Comparison of ENCODE assay signal across 23 cellular contexts in the genomic region with DNA sequence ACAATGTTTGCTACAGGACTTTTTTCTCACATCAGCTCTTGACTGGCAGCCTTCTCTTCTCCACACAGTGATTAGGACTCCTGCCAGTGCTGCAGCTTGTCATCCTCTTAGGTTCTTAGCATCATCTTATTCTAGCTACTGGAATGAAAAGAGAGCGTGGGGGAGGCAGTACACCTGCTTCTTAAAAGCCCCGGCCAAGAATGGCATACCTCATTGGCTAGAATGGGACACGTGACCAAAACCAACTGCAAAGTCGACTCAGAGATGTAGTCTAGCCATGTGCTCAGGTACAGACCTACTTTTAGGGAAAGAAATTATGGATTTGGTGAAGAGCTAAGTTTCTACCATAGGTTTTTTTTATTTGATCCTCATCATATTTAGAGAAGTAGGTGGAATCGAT. TPM values are rescaled to one million over a fixed set of nuclear protein-coding genes. Genes with fewer than 3 reads are reported as not detected.
DNase-seq lines count a peak whose midpoint lies in the region; ATAC-seq, FAIRE-seq and TF ChIP-seq lines count a peak whose summit lies in the region.
"Had no signal": no experiment of that assay in that cellular context is flagged by ENCODE, and none has a peak within 500 bp of the region (broad histone marks: within the 10 kb centered on the region; RNA-seq: fewer than 3 reads in every experiment).

No MANE protein-coding gene starts in this region.

- no peaks in the 10 kb centered on the region for H3K36me3 ChIP-seq in heart right ventricle
- no peaks in the 10 kb centered on the region for H3K36me3 ChIP-seq in K562 (ENCODE audit: control insufficient read depth, insufficient read depth, low read length)
- no peaks in the 10 kb centered on the region for H3K36me3 ChIP-seq in upper lobe of left lung
- H3K36me3 ChIP-seq: breast epithelium, gastroesophageal sphincter, thoracic aorta had no signal

- peaks cover 19% of the 10 kb centered on the region for H3K36me3 Mint-ChIP-seq in mesothelial cell of epicardium
- H3K36me3 Mint-ChIP-seq: activated naive CD8-positive, alpha-beta T cell; CD4-positive, CD25-positive, alpha-beta regulatory T cell; naive thymus-derived CD4-positive, alpha-beta T cell had no signal

- in situ Hi-C loops in K562 (cut with MboI), result no loop called here

- H3K9me3 Mint-ChIP-seq in mesothelial cell of epicardium, result no peaks in the 10 kb centered on the region
- H3K9me3 Mint-ChIP-seq: activated B cell treated with CpG ODN at 0.5 μM for 24 hours; naive thymus-derived CD4-positive, alpha-beta T cell had no signal

- CTCF ChIA-PET in K562 (lab: Yijun Ruan, JAX; ENCODE audit: low intra/inter-chr PET ratio), result no interaction called here

- TF ChIP-seq EP300 in K562 (IDR thresholded peaks at IDR 0.05; ENCODE audit: low read length) (no peak), upper lobe of left lung (IDR thresholded peaks at IDR 0.05) (no peak)

- H3K79me2 ChIP-seq in K562 (ENCODE audit: control insufficient read depth, insufficient read depth, low read length), result no peaks in the 10 kb centered on the region

- no peak for ATAC-seq in heart right ventricle
- ATAC-seq in K562, result peak; percentile 58; the same call in 1 of the 3 replicates
- ATAC-seq in upper lobe of left lung (ENCODE audit: low FRiP score in 2 of 2), result no peak
- no peak for ATAC-seq in esophagus mucosa
- ATAC-seq: gastroesophageal sphincter; naive thymus-derived CD4-positive, alpha-beta T cell had no signal

- WGBS in heart right ventricle, 2 donors, result 88 to 90% methylated on average over 5 of the region's 5 CpGs
- WGBS in K562 (ENCODE audit: insufficient coverage, low coverage, missing lambda C conversion rate), result 0% methylated on average over 5 of the region's 5 CpGs
- 90 to 93% methylated on average over 5 of the region's 5 CpGs for WGBS in upper lobe of left lung, 2 donors

- H3K27me3 ChIP-seq in heart right ventricle (no peaks in the 10 kb centered on the region), K562 (ENCODE audit: control insufficient read depth in 2 of 2, insufficient read depth in 2 of 2, low read length in 2 of 2) (no peaks in the 10 kb centered on the region), upper lobe of left lung (no peaks in the 10 kb centered on the region)
- H3K27me3 ChIP-seq: breast epithelium, gastroesophageal sphincter had no signal

- POLR2A ChIA-PET in K562 (lab: Yijun Ruan, JAX), result interaction anchor here (0.9 to 1.9 kb wide), 3 partner anchors 8 to 38 kb away, joined by 3 to 8 read pairs (median 3); no protein-coding TSS in a partner anchor

- no peaks in the 10 kb centered on the region for H4K20me1 ChIP-seq in K562 (replicated peaks; ENCODE audit: control insufficient read depth, insufficient read depth, low read length)

- H2AFZ ChIP-seq in K562 (ENCODE audit: low read depth, low read length), result no peak overlapping the region

- no peak overlapping the region for H3K4me3 Mint-ChIP-seq in mesothelial cell of epicardium
- H3K4me3 Mint-ChIP-seq: activated B cell treated with CpG ODN at 0.5 μM for 24 hours; activated naive CD8-positive, alpha-beta T cell; CD4-positive, CD25-positive, alpha-beta regulatory T cell had no signal

- no peaks in the 10 kb centered on the region for H3K27me3 Mint-ChIP-seq in mesothelial cell of epicardium (ENCODE audit: low read depth)
- H3K27me3 Mint-ChIP-seq: activated B cell treated with CpG ODN at 0.5 μM for 24 hours; CD4-positive, CD25-positive, alpha-beta regulatory T cell; progenitor cell of endocrine pancreas had no signal

- no TSS peak for BruUV-seq in K562 (replicated peaks; lab: Mats Ljungman, UMichigan)

- H3K4me1 ChIP-seq in heart right ventricle (peaks cover 13 to 90% (median 71%) of the 10 kb centered on the region in 9 donors), K562 (replicated peaks in 1 of 2; ENCODE audit: control insufficient read depth in 2 of 2, insufficient read depth in 2 of 2, low read length in 2 of 2) (no peaks in the 10 kb centered on the region), upper lobe of left lung (peaks cover 13 to 33% (median 23%) of the 10 kb centered on the region in 4 donors)

- intact Hi-C loops in heart right ventricle (cut with DNase I), result loop anchor here in 2 of 10 donors (5.0 kb wide), 2 partner anchors 40 to 85 kb away; no protein-coding TSS in a partner anchor
- intact Hi-C loops in cardiac septum (cut with DNase I), result no loop called here
- intact Hi-C loops in K562 (cut with micrococcal nuclease), result no loop called here

- H3K4me2 ChIP-seq in K562 (ENCODE audit: insufficient read depth, low read length), result no peak overlapping the region

- FAIRE-seq in K562 (lab: Jason Lieb, UNC) (peak; percentile 74), H54 (lab: Jason Lieb, UNC) (no peak)

- H3K4me1 Mint-ChIP-seq in mesothelial cell of epicardium, result peaks cover 71% of the 10 kb centered on the region

- H3K9me3 ChIP-seq in heart right ventricle, result no peaks in the 10 kb centered on the region
- H3K9me3 ChIP-seq in K562 (replicated peaks; ENCODE audit: control insufficient read depth, insufficient read depth, low read depth, low read length), result no peaks in the 10 kb centered on the region
- H3K9me3 ChIP-seq in upper lobe of left lung, result no peaks in the 10 kb centered on the region
- H3K9me3 ChIP-seq: breast epithelium, gastroesophageal sphincter, thoracic aorta had no signal

- no peak for TF ChIP-seq POLR2A in K562 (conservative IDR thresholded peaks at IDR 0.05)
- TF ChIP-seq POLR2A in upper lobe of left lung (IDR thresholded peaks at IDR 0.05), result no peak
- no peak for TF ChIP-seq POLR2A in H54 (IDR thresholded peaks at IDR 0.05; ENCODE audit: low read depth, low read length)

- H3K4me3 ChIP-seq in heart right ventricle (no peak overlapping the region), K562 (no peak overlapping the region), upper lobe of left lung (no peak overlapping the region)
- H3K4me3 ChIP-seq: gastroesophageal sphincter had no signal

- no peak for TF ChIP-seq RAD21 in K562 (CRISPR knock-in tag; conservative IDR thresholded peaks at IDR 0.05 in 1 of 2, IDR thresholded peaks at IDR 0.05 in 1 of 2)

- TF ChIP-seq CTCF in heart right ventricle (IDR thresholded peaks at IDR 0.05) (no peak), K562 (IDR thresholded peaks at IDR 0.05 in 2 of 3, conservative IDR thresholded peaks at IDR 0.05 in 1 of 3; ENCODE audit: insufficient read depth in 2 of 3, low read depth in 1 of 3, low read length in 3 of 3) (no peak), mesothelial cell of epicardium (IDR thresholded peaks at IDR 0.05; ENCODE audit: unreplicated experiment) (no peak), upper lobe of left lung (IDR thresholded peaks at IDR 0.05) (no peak)

- H3K9ac ChIP-seq in K562 (ENCODE audit: insufficient read depth in 1 of 2, low read depth in 2 of 2, low read length in 2 of 2), result no peak overlapping the region

- H3K9me1 ChIP-seq in K562 (ENCODE audit: control insufficient read depth, insufficient read depth, low read length), result no peaks in the 10 kb centered on the region

- H3K27ac ChIP-seq in heart right ventricle (peak overlapping the region in 6 of 10 donors; percentile 65 to 85 (median 77)), K562 (ENCODE audit: extremely low read depth, low read depth, low read length) (no peak overlapping the region), upper lobe of left lung (peak overlapping the region in 3 of 4 donors; percentile 4 to 59 (median 23))

- H3K27ac Mint-ChIP-seq in mesothelial cell of epicardium, result peak overlapping the region; percentile 90
- H3K27ac Mint-ChIP-seq: activated B cell treated with CpG ODN at 0.5 μM for 24 hours; activated naive CD8-positive, alpha-beta T cell; CD4-positive, CD25-positive, alpha-beta regulatory T cell; naive thymus-derived CD4-positive, alpha-beta T cell; progenitor cell of endocrine pancreas had no signal

- DNase-seq in heart right ventricle (no peak), cardiac septum (ENCODE audit: low spot score) (no peak), K562 (ENCODE audit: extremely low read depth in 1 of 4, low spot score in 3 of 4) (peak; percentile 14 to 52 (median 30)), mesothelial cell of epicardium (ENCODE audit: low spot score in 2 of 2, unreplicated experiment in 2 of 2) (no peak), upper lobe of left lung (no peak), NCI-H69 (lab: John Stamatoyannopoulos, UW) (no peak), H54 (ENCODE audit: insufficient read length, low spot score) (no peak)
- DNase-seq: activated B cell treated with CpG ODN at 0.5 μM for 24 hours; activated CD8-positive, alpha-beta memory T cell treated with anti-CD3 and anti-CD28 coated beads for 24 hours; CD4-positive, CD25-positive, alpha-beta regulatory T cell; erythroblast; naive thymus-derived CD4-positive, alpha-beta T cell; NCI-H146; NCI-H226; NK-92 treated with Interleukin-12 subunit alpha and Interleukin-12 subunit beta, amount 100 ng/mL, for 24 hours; stimulated activated CD4-positive, alpha-beta T cell treated with anti-CD3 and anti-CD28 coated beads, Interleukin-12 subunit alpha, Interleukin-12 subunit beta, amount 100 ng/mL, for 4 hours; T-helper 2 cell had no signal

TF ChIP-seq in K562, 482 proteins besides CTCF, POLR2A, EP300 and RAD21 (continues in another document):
- TF ChIP-seq HMG20A (CRISPR knock-in tag; conservative IDR thresholded peaks at IDR 0.05), result no peak

RNA-seq across cellular contexts. Expression of a gene that starts 44.1 kb away (rescaled TPM):
- 10 to 100 TPM in 9 of 10 donors, 1 to 10 TPM in 1; 8.6 to 23.2 (median 19.0) TPM for total RNA-seq in heart right ventricle
- polyA plus RNA-seq in heart right ventricle, result 1 to 10 TPM; 3.6 to 6.5 TPM
- total RNA-seq in cardiac septum, result 20.3 TPM
- total RNA-seq in K562 (2011; cell fraction: chromatin; rRNA removed; ENCODE audit: low replicate concordance), result 0.39 and 1.2 TPM in 2 replicates
- total RNA-seq in K562 (2011; cell fraction: nucleolus; rRNA removed), result 0.13 and 0.67 TPM in 2 replicates
- total RNA-seq in K562 (2011; cell fraction: nucleoplasm; rRNA removed), result 0.22 and 0.23 TPM in 2 replicates
- total RNA-seq in K562 (2014; rRNA removed), result 0.12 and 0.18 TPM in 2 replicates
- total RNA-seq in K562 (2014; rRNA removed; fragmentation: Illumina TruSeq; extraction: Trizol), result 0.26 and 0.29 TPM in 2 replicates
- 0.40 and 0.72 TPM in 2 replicates for total RNA-seq in K562 (2015; rRNA removed; fragmentation: Illumina TruSeq; extraction: Trizol)
- total RNA-seq in K562 (2021), result 0.16 and 0.29 TPM in 2 replicates
- polyA plus RNA-seq in K562 (2011; rRNA removed), result 1.3 TPM in 1 of 2 replicates, not detected in the other
- polyA plus RNA-seq in K562 (2011; cell fraction: cytosol; rRNA removed), result 0.03 and 1.2 TPM in 2 replicates
- polyA plus RNA-seq in K562 (2011; cell fraction: nucleus; rRNA removed), result 1.5 TPM in 1 of 2 replicates, not detected in the other
- 0.33 and 0.69 TPM in 2 replicates for polyA plus RNA-seq in K562 (2012)
- 0.25 and 0.28 TPM in 2 replicates for polyA plus RNA-seq in K562 (2014; fragmentation: Illumina TruSeq; extraction: Trizol)
- polyA plus RNA-seq in K562 (2014; fragmentation: Nextera tagmentation; extraction: Ambion mirVana), result under 1 TPM; 0.25 to 0.27 TPM
- polyA plus RNA-seq in K562 (2014; rRNA removed), result 0.15 and 0.18 TPM in 2 replicates
- 2.7 TPM in 1 of 2 replicates, not detected in the other for polyA minus RNA-seq in K562 (2011; rRNA and poly(A)+ RNA removed)
- polyA minus RNA-seq in K562 (2011; cell fraction: cytosol; rRNA and poly(A)+ RNA removed), result 0.95 TPM in 1 of 2 replicates, not detected in the other
- 3.0 TPM in 1 of 2 replicates, not detected in the other for polyA minus RNA-seq in K562 (2011; cell fraction: nucleus; rRNA and poly(A)+ RNA removed)
- 106 to 117 TPM (median 117 TPM) in 3 replicates for total RNA-seq in mesothelial cell of epicardium
- total RNA-seq in upper lobe of left lung, result 10 to 100 TPM in 2 of 6 donors, 1 to 10 TPM in 4; 3.9 to 15.4 (median 6.4) TPM
- 2.5 TPM for total RNA-seq in esophagus mucosa
- total RNA-seq: activated B cell treated with CpG ODN at 0.5 μM for 24 hours; CD4-positive, CD25-positive, alpha-beta regulatory T cell; naive thymus-derived CD4-positive, alpha-beta T cell had no signal

Comparison
In these comparisons a context has a peak if more than half of its experiments do, and no peak if none do; other contexts are left out.
1. DNase-seq: peak in K562 (4 of 4); none in heart right ventricle (0 of 2), cardiac septum (single experiment), mesothelial cell of epicardium (0 of 2), upper lobe of left lung (0 of 2), NCI-H69 (single experiment) and H54 (single experiment).